ENCODE assay signal across 8 cellular contexts in the genomic region with DNA sequence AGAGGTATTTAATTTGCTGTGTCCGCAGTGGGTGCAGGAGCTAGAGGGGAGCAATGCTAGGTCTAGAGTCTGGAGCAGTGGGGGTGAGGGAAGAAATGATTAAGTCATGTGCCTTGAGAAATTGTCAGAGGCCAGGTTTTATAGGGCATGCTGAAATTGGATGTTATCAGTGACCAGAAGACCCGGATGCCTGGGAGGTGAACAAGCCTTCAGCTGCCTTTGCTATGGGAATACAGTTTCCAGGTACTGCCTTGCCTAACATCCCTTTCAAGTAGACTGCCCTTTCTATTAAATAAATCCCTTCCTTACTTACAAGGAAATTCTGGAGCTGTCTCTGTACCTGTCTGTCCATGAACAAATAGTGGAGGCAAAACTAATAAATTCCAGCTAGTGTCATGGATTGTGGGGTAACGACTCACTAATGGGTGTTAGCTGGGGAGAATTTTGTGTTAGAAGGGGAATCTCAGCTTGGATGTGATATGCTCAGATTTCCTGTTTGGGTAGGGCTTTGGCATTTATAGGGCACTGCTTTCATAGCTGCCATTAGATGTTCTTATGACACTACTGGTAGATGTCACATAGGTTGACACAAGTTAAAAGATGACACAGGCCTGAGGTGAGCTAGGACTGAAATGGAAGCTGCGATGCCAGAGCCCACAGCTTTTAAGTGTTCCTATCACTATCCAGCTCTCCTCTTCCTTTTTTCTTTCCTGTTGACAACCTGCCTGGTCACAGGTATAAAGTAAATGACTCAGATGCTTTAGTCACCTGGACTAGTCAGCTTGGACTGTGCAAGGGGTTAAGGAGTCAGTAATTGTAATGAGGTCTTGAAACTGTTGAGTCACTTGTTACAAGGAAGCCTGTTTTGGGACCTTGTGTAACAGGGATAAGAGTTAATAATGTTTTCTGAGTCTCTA. TPM values are rescaled to one million over a fixed set of nuclear protein-coding genes. Genes with fewer than 3 reads are reported as not detected.
DNase-seq lines count a peak whose midpoint lies in the region; ATAC-seq and TF ChIP-seq lines count a peak whose summit lies in the region.

No MANE protein-coding gene starts in this region.

- peak overlapping the region in 7 of 8 donors; percentile 0 to 85 (median 72) for H3K4me3 Mint-ChIP-seq in naive B cell

- peak overlapping the region; percentile 17; the same call in 1 of the 2 replicates for H3K4me2 ChIP-seq in BLaER1

- H3K27me3 ChIP-seq in BLaER1 (no peaks in the 10 kb centered on the region), colonic mucosa (no peaks in the 10 kb centered on the region), WERI-Rb-1 (ENCODE audit: insufficient read depth, low read depth, severe bottlenecking) (no peaks in the 10 kb centered on the region)

- H3K27ac ChIP-seq in BLaER1: no peak overlapping the region
- peak overlapping the region; percentile 68 for H3K27ac ChIP-seq in colonic mucosa
- H3K27ac ChIP-seq in WERI-Rb-1: no peak overlapping the region

- peak; percentile 44 for DNase-seq in LHCN-M2 (ENCODE audit: low read depth)
- DNase-seq in colonic mucosa: no peak
- no peak for DNase-seq in naive B cell
- no peak for DNase-seq in stimulated activated naive CD4-positive, alpha-beta T cell (lab: John Stamatoyannopoulos, UW)
- no peak for DNase-seq in WERI-Rb-1

- peak overlapping the region; percentile 65 to 95 (median 82) for H3K27ac Mint-ChIP-seq in naive B cell

- peaks cover 29% of the 10 kb centered on the region; the same call in 1 of the 2 replicates for H4K20me1 ChIP-seq in BLaER1

- H3K36me3 Mint-ChIP-seq in naive B cell: peaks cover 0 to 14% of the 10 kb centered on the region in 2 donors

- TF ChIP-seq CTCF in colonic mucosa (IDR thresholded peaks at IDR 0.05) (no peak), WERI-Rb-1 (IDR thresholded peaks at IDR 0.05; ENCODE audit: low read depth, low read length) (no peak)

- peaks cover 37 to 79% (median 77%) of the 10 kb centered on the region in 3 donors for H3K4me1 Mint-ChIP-seq in naive B cell

- ATAC-seq in naive B cell (ENCODE audit: low read depth in 2 of 2): no peak
- ATAC-seq in GM21529 (IDR thresholded peaks at IDR 0.05; ENCODE audit: unreplicated experiment): no peak
- ATAC-seq in GM18519 (IDR thresholded peaks at IDR 0.05; ENCODE audit: low FRiP score, unreplicated experiment): no peak

- no peaks in the 10 kb centered on the region for H3K9me3 Mint-ChIP-seq in naive B cell

- H3K9me3 ChIP-seq in BLaER1 (no peaks in the 10 kb centered on the region), colonic mucosa (no peaks in the 10 kb centered on the region), WERI-Rb-1 (ENCODE audit: severe bottlenecking) (no peaks in the 10 kb centered on the region)

- peaks cover 81% of the 10 kb centered on the region for H3K36me3 ChIP-seq in BLaER1
- H3K36me3 ChIP-seq in colonic mucosa: no peaks in the 10 kb centered on the region
- H3K36me3 ChIP-seq in WERI-Rb-1: peaks cover 49% of the 10 kb centered on the region

- no peak overlapping the region for H3K9ac ChIP-seq in BLaER1
- H3K9ac ChIP-seq in colonic mucosa (ENCODE audit: low read depth in 2 of 2, low read length in 2 of 2): peak overlapping the region in 1 of 2 donors; percentile 42

- peaks cover 32% of the 10 kb centered on the region for H3K4me1 ChIP-seq in BLaER1
- peaks cover 30% of the 10 kb centered on the region for H3K4me1 ChIP-seq in colonic mucosa

- H3K27me3 Mint-ChIP-seq in naive B cell: no peaks in the 10 kb centered on the region

- no peak overlapping the region for H3K4me3 ChIP-seq in BLaER1
- H3K4me3 ChIP-seq in colonic mucosa: no peak overlapping the region
- no peak overlapping the region for H3K4me3 ChIP-seq in WERI-Rb-1 (ENCODE audit: low read depth, low read length)

- intact Hi-C loops in colonic mucosa (cut with DNase I): no loop called here

RNA-seq across cellular contexts. Expression of a gene that starts 21.3 kb away (rescaled TPM):
- total RNA-seq in LHCN-M2 (2014; rRNA removed) (28.6 and 36.0 TPM in 2 replicates), colonic mucosa (100 to 1,000 TPM in 1 of 2 donors, 10 to 100 TPM in 1; 87.5 to 121 TPM)
- polyA plus RNA-seq in LHCN-M2 (2012): 15.4 TPM
- polyA plus RNA-seq in naive B cell (ENCODE audit: low read depth in 6 of 6): 100 to 1,000 TPM in 1 of 6 donors, 10 to 100 TPM in 5; 41.6 to 134 (median 85.2) TPM
